15 cellular contexts compared by ENCODE assay signal in the genomic region with DNA sequence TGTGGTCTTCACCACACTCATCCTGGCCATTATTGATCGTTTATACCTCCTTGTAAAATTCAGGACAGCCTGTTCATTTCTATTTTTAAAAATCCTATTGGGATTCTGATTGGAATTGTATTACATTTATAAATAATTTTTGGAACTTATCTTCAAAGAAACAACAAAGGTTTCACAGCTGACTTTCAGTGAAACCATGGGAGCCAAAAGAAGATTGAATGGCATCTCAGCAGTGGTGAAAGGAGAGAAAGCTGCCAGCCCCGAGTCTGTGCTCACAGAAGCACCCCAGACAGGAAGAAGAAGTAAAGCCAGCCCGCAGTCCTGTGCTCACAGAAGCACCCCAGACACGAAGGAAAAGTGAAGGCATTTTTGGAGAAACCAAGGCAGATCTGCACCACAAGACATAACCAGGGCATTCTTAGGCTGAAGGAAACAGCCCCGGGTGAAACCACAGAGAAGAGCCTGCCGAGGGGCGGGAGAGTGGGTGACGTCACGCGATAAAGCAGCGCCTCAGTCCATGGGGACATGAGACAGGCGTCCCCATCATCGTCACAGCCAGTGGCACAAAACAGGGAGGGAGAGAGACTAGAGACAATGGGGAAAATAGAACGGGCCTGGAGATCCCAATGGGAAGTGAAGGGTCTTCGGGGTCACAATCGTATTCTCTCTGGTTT. TPM values are rescaled to one million over a fixed set of nuclear protein-coding genes. Genes with fewer than 3 reads are reported as not detected.
DNase-seq lines count a peak whose midpoint lies in the region; ATAC-seq, FAIRE-seq and TF ChIP-seq lines count a peak whose summit lies in the region.
"Had no signal": no experiment of that assay in that cellular context is flagged by ENCODE, and none has a peak within 500 bp of the region (broad histone marks: within the 10 kb centered on the region; RNA-seq: fewer than 3 reads in every experiment).

No MANE protein-coding gene starts in this region.

- no peak overlapping the region for H2BK120ac ChIP-seq in mesendoderm (ENCODE audit: low read depth, low read length)

- POLR2A ChIA-PET in HepG2 (lab: Yijun Ruan, JAX), result no interaction called here

- TF ChIP-seq RAD21 in HepG2 (CRISPR knock-in tag; IDR thresholded peaks at IDR 0.05), result no peak

- no peak overlapping the region for H2BK15ac ChIP-seq in mesendoderm (replicated peaks; ENCODE audit: low read depth)

- H3K27ac ChIP-seq in HepG2 (ENCODE audit: extremely low read length, insufficient read depth, low read length), result no peak overlapping the region
- no peak overlapping the region for H3K27ac ChIP-seq in right lobe of liver
- no peak overlapping the region for H3K27ac ChIP-seq in osteoblast (ENCODE audit: low read depth, low read length)
- H3K27ac ChIP-seq in small intestine (ENCODE audit: low read depth in 1 of 2, low read length in 1 of 2), result no peak overlapping the region
- no peak overlapping the region for H3K27ac ChIP-seq in mesendoderm (ENCODE audit: low read depth, low read length)

- no TSS peak for BruUV-seq in HepG2 (replicated peaks; lab: Mats Ljungman, UMichigan)

- H2AK5ac ChIP-seq in mesendoderm (ENCODE audit: low read length), result no peak overlapping the region

- ATAC-seq in HepG2 (no peak), right lobe of liver (no peak)

- no peak overlapping the region for H3K4ac ChIP-seq in mesendoderm (ENCODE audit: low read depth, low read length)

- H3K23ac ChIP-seq in mesendoderm (ENCODE audit: low read length), result no peak overlapping the region

- TF ChIP-seq EP300 in HepG2 (IDR thresholded peaks at IDR 0.05; ENCODE audit: low read depth in 2 of 2, low read length in 2 of 2), result no peak
- no peak for TF ChIP-seq EP300 in HepG2 (CRISPR knock-in tag; IDR thresholded peaks at IDR 0.05; ENCODE audit: borderline replicate concordance)

- in situ Hi-C loops in HepG2 (cut with HindIII; ENCODE audit: extremely low pct_ligation_motif_present, low pct_unique_long_range_greater_than_20kb), result no loop called here

- H4K20me1 ChIP-seq in HepG2 (ENCODE audit: insufficient read depth, low read length), result no peaks in the 10 kb centered on the region
- H4K20me1 ChIP-seq in osteoblast (ENCODE audit: insufficient read depth, low read length), result no peaks in the 10 kb centered on the region

- H3K79me1 ChIP-seq in mesendoderm (ENCODE audit: low read length), result no peaks in the 10 kb centered on the region

- H3K9me3 ChIP-seq in HepG2 (ENCODE audit: low read length) (no peaks in the 10 kb centered on the region), right lobe of liver (no peaks in the 10 kb centered on the region), osteoblast (ENCODE audit: low read depth, low read length) (peaks cover 2% of the 10 kb centered on the region), small intestine (ENCODE audit: control insufficient read depth, low read depth) (no peaks in the 10 kb centered on the region)

- TF ChIP-seq CTCF in HepG2 (CRISPR knock-in tag; IDR thresholded peaks at IDR 0.05), result no peak
- TF ChIP-seq CTCF in right lobe of liver (IDR thresholded peaks at IDR 0.05), result no peak
- TF ChIP-seq CTCF in osteoblast (IDR thresholded peaks at IDR 0.05; ENCODE audit: extremely low read depth, low read depth, low read length), result no peak

- no peaks in the 10 kb centered on the region for H3K4me1 ChIP-seq in HepG2 (ENCODE audit: insufficient read depth, low read length)
- no peaks in the 10 kb centered on the region for H3K4me1 ChIP-seq in right lobe of liver
- peaks cover 8% of the 10 kb centered on the region for H3K4me1 ChIP-seq in osteoblast (ENCODE audit: insufficient read depth, low read length)
- no peaks in the 10 kb centered on the region for H3K4me1 ChIP-seq in small intestine (ENCODE audit: control insufficient read depth in 2 of 2, insufficient read depth in 1 of 2, low read depth in 1 of 2, low read length in 1 of 2)
- no peaks in the 10 kb centered on the region for H3K4me1 ChIP-seq in mesendoderm (ENCODE audit: control insufficient read depth, low read depth, low read length)

- no peak overlapping the region for H4K8ac ChIP-seq in mesendoderm (ENCODE audit: low read depth, low read length)

- H2AFZ ChIP-seq in HepG2 (ENCODE audit: low read length) (no peak overlapping the region), osteoblast (ENCODE audit: low read length) (no peak overlapping the region)

- no peak for FAIRE-seq in HepG2 (lab: Jason Lieb, UNC)
- FAIRE-seq in small intestine (lab: Jason Lieb, UNC), result no peak

- 56% methylated on average over 16 of the region's 16 CpGs for WGBS in HepG2 (ENCODE audit: low lambda C conversion rate)
- 57% methylated on average over 8 of the region's 16 CpGs for WGBS in right lobe of liver (ENCODE audit: insufficient coverage, low coverage, low lambda C conversion rate, missing lambda C conversion rate)
- 88 to 93% (median 88%) methylated on average over 16 of the region's 16 CpGs for WGBS in small intestine, 3 donors
- no CpG with 5 or more reads among the region's 16 CpGs for WGBS in mesendoderm (ENCODE audit: extremely low coverage, insufficient coverage, low lambda C conversion rate)

- DNase-seq in HepG2 (ENCODE audit: low spot score), result no peak
- DNase-seq in right lobe of liver, result no peak
- DNase-seq in activated CD8-positive, alpha-beta memory T cell treated with anti-CD3 and anti-CD28 coated beads, Interleukin-2, amount 50 U/mL, for 48 hours, result peak; percentile 20
- peak; percentile 21 for DNase-seq in osteoblast (ENCODE audit: insufficient read length, low spot score, missing footprints)
- DNase-seq in small intestine, result no peak
- no peak for DNase-seq in mesendoderm
- DNase-seq in erythroblast (lab: John Stamatoyannopoulos, UW), result no peak
- DNase-seq: CD4-positive, alpha-beta T cell; DMS153; GDM1; H9; NCI-H1105; NCI-H1694; NK-92 treated with Interleukin-12 subunit alpha and Interleukin-12 subunit beta, amount 100 ng/mL, for 24 hours; SHP77 had no signal

- H3K4me2 ChIP-seq in HepG2 (ENCODE audit: low read depth, low read length) (no peak overlapping the region), osteoblast (ENCODE audit: insufficient read depth, low read length) (no peak overlapping the region), mesendoderm (ENCODE audit: low read length) (no peak overlapping the region)

- TF ChIP-seq POLR2A in HepG2 (IDR thresholded peaks at IDR 0.05; ENCODE audit: insufficient read depth in 1 of 2, low read depth in 2 of 2, low read length in 2 of 2) (no peak), right lobe of liver (IDR thresholded peaks at IDR 0.05) (no peak), erythroblast (IDR thresholded peaks at IDR 0.05; ENCODE audit: low read length) (no peak)

- H2BK5ac ChIP-seq in mesendoderm (ENCODE audit: low read length), result no peak overlapping the region

- H3K27me3 ChIP-seq in HepG2 (ENCODE audit: control insufficient read depth in 1 of 2, insufficient read depth in 2 of 2, low read length in 2 of 2), result peaks cover 10 to 52% of the 10 kb centered on the region in 2 experiments
- no peaks in the 10 kb centered on the region for H3K27me3 ChIP-seq in right lobe of liver
- H3K27me3 ChIP-seq in osteoblast (ENCODE audit: insufficient read depth, low read length), result peaks cover 30% of the 10 kb centered on the region
- H3K27me3 ChIP-seq in small intestine (ENCODE audit: control insufficient read depth in 2 of 2, insufficient read depth in 2 of 2, low read length in 2 of 2), result peaks cover 0 to 5% of the 10 kb centered on the region in 2 donors
- no peaks in the 10 kb centered on the region for H3K27me3 ChIP-seq in mesendoderm (ENCODE audit: insufficient read depth, low read length, poor library complexity)

- intact Hi-C loops in HepG2 (cut with micrococcal nuclease; ENCODE audit: unreplicated experiment) (no loop called here), right lobe of liver (cut with DNase I) (no loop called here)

- H4K5ac ChIP-seq in mesendoderm (ENCODE audit: low read length), result no peak overlapping the region

- H3K18ac ChIP-seq in mesendoderm (ENCODE audit: low read length), result no peak overlapping the region

- H3K4me3 ChIP-seq in HepG2 (replicated peaks in 1 of 3; ENCODE audit: insufficient read depth in 1 of 3, low read depth in 2 of 3, low read length in 3 of 3) (no peak overlapping the region), right lobe of liver (no peak overlapping the region), osteoblast (ENCODE audit: insufficient read depth, low read length) (no peak overlapping the region), small intestine (ENCODE audit: low read depth in 1 of 2, low read length in 2 of 2) (no peak overlapping the region), mesendoderm (ENCODE audit: low read length) (no peak overlapping the region)

- no peak overlapping the region for H3K9ac ChIP-seq in HepG2 (ENCODE audit: insufficient read depth, low read depth, low read length)
- H3K9ac ChIP-seq in mesendoderm (ENCODE audit: low read length), result no peak overlapping the region

- no peak overlapping the region for H3K56ac ChIP-seq in mesendoderm (ENCODE audit: low read length)

- CTCF ChIA-PET in HepG2 (lab: Yijun Ruan, JAX; ENCODE audit: low intra/inter-chr PET ratio, low total read pairs), result no interaction called here

- H3K36me3 ChIP-seq in HepG2 (replicated peaks in 1 of 2; ENCODE audit: control insufficient read depth in 1 of 2, insufficient read depth in 2 of 2, low read length in 2 of 2) (no peaks in the 10 kb centered on the region), right lobe of liver (no peaks in the 10 kb centered on the region), osteoblast (ENCODE audit: insufficient read depth, low read length) (no peaks in the 10 kb centered on the region), small intestine (ENCODE audit: control insufficient read depth in 2 of 2, insufficient read depth in 2 of 2, low read length in 2 of 2) (no peaks in the 10 kb centered on the region), mesendoderm (ENCODE audit: control insufficient read depth, insufficient read depth, low read length) (no peaks in the 10 kb centered on the region)

- no peaks in the 10 kb centered on the region for H3K79me2 ChIP-seq in HepG2 (ENCODE audit: insufficient read depth, low read length)
- H3K79me2 ChIP-seq in osteoblast (ENCODE audit: insufficient read depth, low read length), result no peaks in the 10 kb centered on the region
- H3K79me2 ChIP-seq in mesendoderm (ENCODE audit: control insufficient read depth, insufficient read depth, low read length), result no peaks in the 10 kb centered on the region

RNA-seq across cellular contexts. Expression of a gene that starts 42.5 kb away (rescaled TPM):
- total RNA-seq in HepG2 (2016; rRNA removed; fragmentation: Illumina TruSeq; extraction: Trizol) (1.2 and 1.8 TPM in 2 replicates), right lobe of liver (1 to 10 TPM in 2 of 6 experiments, under 1 TPM in 4; 0.32 to 1.8 (median 0.46) TPM), osteoblast (1.2 and 1.4 TPM in 2 replicates)
- total RNA-seq in HepG2 (2016; cell fraction: cytosol; rRNA removed; fragmentation: Illumina TruSeq; extraction: Trizol; ENCODE audit: low read depth), result 0.30 and 0.35 TPM in 2 replicates
- total RNA-seq in HepG2 (2016; cell fraction: insoluble cytoplasmic fraction; rRNA removed; fragmentation: Illumina TruSeq; extraction: Trizol), result 1.3 and 1.6 TPM in 2 replicates
- 1.5 and 1.9 TPM in 2 replicates for total RNA-seq in HepG2 (2016; cell fraction: membrane; rRNA removed; fragmentation: Illumina TruSeq; extraction: Trizol)
- total RNA-seq in HepG2 (2016; cell fraction: nucleus; rRNA removed; fragmentation: Illumina TruSeq; extraction: Trizol), result 1.1 and 1.2 TPM in 2 replicates
- polyA plus RNA-seq in HepG2 (2011; rRNA removed) (1.5 and 1.9 TPM in 2 replicates), small intestine (10 to 100 TPM; 24.1 to 51.7 (median 48.9) TPM)
- polyA plus RNA-seq in HepG2 (2011; cell fraction: cytosol; rRNA removed), result 1.4 TPM in 2 replicates
- 2.2 and 2.4 TPM in 2 replicates for polyA plus RNA-seq in HepG2 (2011; cell fraction: nucleus; rRNA removed)
- polyA plus RNA-seq in HepG2 (2012), result 1.1 and 1.4 TPM in 2 replicates
- polyA plus RNA-seq in HepG2 (2016; cell fraction: cytosol; fragmentation: Illumina TruSeq; extraction: Trizol; ENCODE audit: low read depth), result 0.37 and 0.43 TPM in 2 replicates
- polyA plus RNA-seq in HepG2 (2016; cell fraction: insoluble cytoplasmic fraction; fragmentation: Illumina TruSeq; extraction: Trizol; ENCODE audit: low read depth), result 1.7 and 1.8 TPM in 2 replicates
- 1.4 and 1.6 TPM in 2 replicates for polyA plus RNA-seq in HepG2 (2016; cell fraction: membrane; fragmentation: Illumina TruSeq; extraction: Trizol; ENCODE audit: low read depth)
- 1.9 and 2.4 TPM in 2 replicates for polyA plus RNA-seq in HepG2 (2016; cell fraction: nucleus; fragmentation: Illumina TruSeq; extraction: Trizol; ENCODE audit: insufficient read depth, low read depth)
- 0.76 and 1.0 TPM in 2 replicates for polyA minus RNA-seq in HepG2 (2011; rRNA and poly(A)+ RNA removed; ENCODE audit: low replicate concordance)
- 0.35 and 0.49 TPM in 2 replicates for polyA minus RNA-seq in HepG2 (2011; cell fraction: cytosol; rRNA and poly(A)+ RNA removed)
- 0.99 and 1.0 TPM in 2 replicates for polyA minus RNA-seq in HepG2 (2011; cell fraction: nucleus; rRNA and poly(A)+ RNA removed)
- 1.1 TPM for polyA plus RNA-seq in mesendoderm (2013, experiment 1 of 2)
- polyA plus RNA-seq in mesendoderm (2013, experiment 2 of 2), result 1.1 TPM

RNA-seq across cellular contexts. Expression of a gene that starts 45.4 kb away (rescaled TPM):
- total RNA-seq in HepG2 (2016; rRNA removed; fragmentation: Illumina TruSeq; extraction: Trizol) (8.1 and 9.4 TPM in 2 replicates), right lobe of liver (1 to 10 TPM; 3.4 to 6.0 (median 4.2) TPM), osteoblast (2.7 and 3.3 TPM in 2 replicates)
- 11.3 and 14.4 TPM in 2 replicates for total RNA-seq in HepG2 (2016; cell fraction: cytosol; rRNA removed; fragmentation: Illumina TruSeq; extraction: Trizol; ENCODE audit: low read depth)
- total RNA-seq in HepG2 (2016; cell fraction: insoluble cytoplasmic fraction; rRNA removed; fragmentation: Illumina TruSeq; extraction: Trizol), result 6.5 and 9.1 TPM in 2 replicates
- total RNA-seq in HepG2 (2016; cell fraction: membrane; rRNA removed; fragmentation: Illumina TruSeq; extraction: Trizol), result 6.6 and 7.9 TPM in 2 replicates
- 11.4 and 12.2 TPM in 2 replicates for total RNA-seq in HepG2 (2016; cell fraction: nucleus; rRNA removed; fragmentation: Illumina TruSeq; extraction: Trizol)
- polyA plus RNA-seq in HepG2 (2011; rRNA removed) (3.4 and 4.4 TPM in 2 replicates), small intestine (1 to 10 TPM in 2 of 3 donors, under 1 TPM in 1; 0.54 to 9.6 (median 1.1) TPM)
- 1.9 and 3.9 TPM in 2 replicates for polyA plus RNA-seq in HepG2 (2011; cell fraction: cytosol; rRNA removed)
- 8.5 and 11.6 TPM in 2 replicates for polyA plus RNA-seq in HepG2 (2011; cell fraction: nucleus; rRNA removed)
- 1.8 and 3.2 TPM in 2 replicates for polyA plus RNA-seq in HepG2 (2012)
- polyA plus RNA-seq in HepG2 (2016; cell fraction: cytosol; fragmentation: Illumina TruSeq; extraction: Trizol; ENCODE audit: low read depth), result 0.64 and 0.84 TPM in 2 replicates
- polyA plus RNA-seq in HepG2 (2016; cell fraction: insoluble cytoplasmic fraction; fragmentation: Illumina TruSeq; extraction: Trizol; ENCODE audit: low read depth), result 6.3 and 7.6 TPM in 2 replicates
- 1.9 and 2.0 TPM in 2 replicates for polyA plus RNA-seq in HepG2 (2016; cell fraction: membrane; fragmentation: Illumina TruSeq; extraction: Trizol; ENCODE audit: low read depth)
- 17.4 and 20.5 TPM in 2 replicates for polyA plus RNA-seq in HepG2 (2016; cell fraction: nucleus; fragmentation: Illumina TruSeq; extraction: Trizol; ENCODE audit: insufficient read depth, low read depth)
- 15.4 and 136 TPM in 2 replicates for polyA minus RNA-seq in HepG2 (2011; rRNA and poly(A)+ RNA removed; ENCODE audit: low replicate concordance)
- polyA minus RNA-seq in HepG2 (2011; cell fraction: cytosol; rRNA and poly(A)+ RNA removed), result 3.4 and 4.0 TPM in 2 replicates
- 13.1 and 17.0 TPM in 2 replicates for polyA minus RNA-seq in HepG2 (2011; cell fraction: nucleus; rRNA and poly(A)+ RNA removed)
- 3.7 TPM for polyA plus RNA-seq in mesendoderm (2013, experiment 1 of 2)
- 3.9 TPM for polyA plus RNA-seq in mesendoderm (2013, experiment 2 of 2)

Comparison
In these comparisons a context has a peak if more than half of its experiments do, and no peak if none do; other contexts are left out.
1. DNase-seq: peak in activated CD8-positive, alpha-beta memory T cell treated with anti-CD3 and anti-CD28 coated beads, Interleukin-2, amount 50 U/mL, for 48 hours (single experiment) and osteoblast (single experiment); none in HepG2 (single experiment), right lobe of liver (0 of 3), small intestine (single experiment), mesendoderm (single experiment) and erythroblast (0 of 2).